Comparison of ENCODE assay signal across 8 cellular contexts in the genomic region with DNA sequence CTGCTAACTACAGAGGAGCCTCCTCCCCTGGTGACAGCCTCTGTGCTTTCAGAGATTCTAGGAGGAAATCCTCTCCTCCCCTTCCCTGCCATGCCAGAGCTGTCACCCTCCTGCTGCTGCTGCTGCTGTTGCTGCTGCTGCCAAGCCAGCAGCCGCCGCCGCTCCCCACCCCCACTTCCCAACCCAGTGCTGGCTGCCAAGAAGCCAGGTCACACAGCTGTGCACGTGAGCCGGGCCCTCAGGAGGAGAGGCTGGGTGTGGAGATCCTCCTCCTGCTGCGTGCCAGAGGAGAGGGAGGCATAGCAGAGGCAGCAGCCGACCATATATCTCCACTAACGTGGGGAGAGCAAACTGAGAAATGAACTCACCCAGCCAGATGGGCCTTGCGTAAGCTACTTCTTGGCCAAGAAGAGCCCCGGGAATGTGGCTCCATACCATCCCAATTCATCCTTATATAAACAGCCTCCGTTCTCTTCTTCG. TPM values are rescaled to one million over a fixed set of nuclear protein-coding genes. Genes with fewer than 3 reads are reported as not detected.
DNase-seq lines count a peak whose midpoint lies in the region; ATAC-seq and TF ChIP-seq lines count a peak whose summit lies in the region.

No MANE protein-coding gene starts in this region.

- DNase-seq in GOT3 (lab: John Stamatoyannopoulos, UW) (peak; percentile 67), adrenal gland (peak; percentile 95 to 99 (median 97)), heart left ventricle (peak; percentile 94 to 96 (median 95)), NCI-H524 treated with DMSO at 0.1 percent for 48 hours (lab: John Stamatoyannopoulos, UW) (no peak), OCI-M1 (lab: John Stamatoyannopoulos, UW) (no peak), GM19240 (ENCODE audit: insufficient read length, low spot score) (no peak)
- DNase-seq in activated CD8-positive, alpha-beta memory T cell treated with anti-CD3 and anti-CD28 coated beads, Interleukin-2, amount 50 U/mL, for 48 hours, result no peak

- TF ChIP-seq POLR2A in adrenal gland (IDR thresholded peaks at IDR 0.05), result peak in 1 of 2 donors; percentile 81
- peak in 1 of 2 donors; percentile 53 for TF ChIP-seq POLR2A in heart left ventricle (IDR thresholded peaks at IDR 0.05)

- no peaks in the 10 kb centered on the region for H3K27me3 ChIP-seq in adrenal gland
- H3K27me3 ChIP-seq in heart left ventricle, result no peaks in the 10 kb centered on the region
- no peaks in the 10 kb centered on the region for H3K27me3 ChIP-seq in rectal smooth muscle tissue (ENCODE audit: control insufficient read depth, insufficient read depth, low read length)

- 24 to 51% (median 32%) methylated on average over 6 to 12 of the region's 12 CpGs for WGBS in adrenal gland, 4 donors
- WGBS in heart left ventricle, 4 donors, result 8 to 18% (median 15%) methylated on average over 11 to 12 of the region's 12 CpGs

- H3K9ac ChIP-seq in rectal smooth muscle tissue (ENCODE audit: low read length), result no peak overlapping the region

- peak; percentile 80 to 87 (median 84) for ATAC-seq in heart left ventricle

- H3K36me3 ChIP-seq in adrenal gland (replicated peaks in 1 of 2), result peaks cover 0 to 54% of the 10 kb centered on the region in 2 donors
- H3K36me3 ChIP-seq in heart left ventricle, result peaks cover 0 to 85% (median 74%) of the 10 kb centered on the region in 9 donors
- peaks cover 27% of the 10 kb centered on the region for H3K36me3 ChIP-seq in rectal smooth muscle tissue (ENCODE audit: control insufficient read depth, insufficient read depth, low read length)

- intact Hi-C loops in adrenal gland (cut with DNase I), result loop anchor here in 1 of 2 donors (10.0 kb wide), 2 partner anchors 55 to 145 kb away; a partner anchor contains a TSS
- intact Hi-C loops in heart left ventricle (cut with DNase I), result loop anchor here in 5 of 10 donors (1.0 to 10.0 kb wide), 2 partner anchors 12 to 55 kb away; a partner anchor contains a TSS

- H3K4me1 ChIP-seq in adrenal gland (replicated peaks in 1 of 2) (peaks cover 36 to 51% of the 10 kb centered on the region in 2 donors), heart left ventricle (peaks cover 23 to 75% (median 62%) of the 10 kb centered on the region in 12 donors), rectal smooth muscle tissue (ENCODE audit: control insufficient read depth, insufficient read depth, low read length) (peaks cover 59% of the 10 kb centered on the region)

- H3K4me3 ChIP-seq in adrenal gland (no peak overlapping the region), heart left ventricle (no peak overlapping the region), rectal smooth muscle tissue (ENCODE audit: low read length) (no peak overlapping the region)

- no peak for TF ChIP-seq CTCF in adrenal gland (IDR thresholded peaks at IDR 0.05)
- TF ChIP-seq CTCF in heart left ventricle (IDR thresholded peaks at IDR 0.05), result no peak

- H3K27ac ChIP-seq in adrenal gland (peak overlapping the region; percentile 19 to 87 (median 77)), heart left ventricle (peak overlapping the region; percentile 58 to 99 (median 90)), rectal smooth muscle tissue (ENCODE audit: low read depth, low read length) (peak overlapping the region; percentile 92)

- H3K9me3 ChIP-seq in adrenal gland (replicated peaks in 1 of 3) (no peaks in the 10 kb centered on the region), heart left ventricle (no peaks in the 10 kb centered on the region)

RNA-seq across cellular contexts. Expression of a gene that starts 12.4 kb away (rescaled TPM):
- total RNA-seq in adrenal gland (10 to 100 TPM; 27.2 to 57.4 (median 36.2) TPM), heart left ventricle (100 to 1,000 TPM in 2 of 9 donors, 10 to 100 TPM in 7; 40.2 to 132 (median 72.7) TPM)
- polyA plus RNA-seq in adrenal gland (10 to 100 TPM; 14.7 to 19.1 (median 14.9) TPM), heart left ventricle (10 to 100 TPM; 23.2 to 26.6 TPM)

RNA-seq across cellular contexts. Expression of a gene that starts 25.8 kb away (rescaled TPM):
- total RNA-seq in adrenal gland (10 to 100 TPM; 28.2 to 73.7 (median 32.6) TPM), heart left ventricle (1 to 10 TPM; 5.0 to 8.0 (median 7.6) TPM)
- polyA plus RNA-seq in adrenal gland (10 to 100 TPM; 14.5 to 39.5 (median 33.3) TPM), heart left ventricle (1 to 10 TPM; 2.4 to 3.1 TPM)

RNA-seq across cellular contexts. Expression of a gene that starts 47.4 kb away (rescaled TPM):
- total RNA-seq in adrenal gland (under 1 TPM in 4 of 8 donors, not detected in 4; 0.35 to 0.94 (median 0.83) TPM), heart left ventricle (under 1 TPM in 4 of 9 donors, not detected in 5; 0.37 to 1.00 (median 0.46) TPM)
- polyA plus RNA-seq in adrenal gland (under 1 TPM in 2 of 3 donors, not detected in 1; 0.30 to 0.56 TPM), heart left ventricle (under 1 TPM; 0.40 to 0.46 TPM)

RNA-seq across cellular contexts. Expression of a gene that starts 54.8 kb away (rescaled TPM):
- total RNA-seq in adrenal gland (10 to 100 TPM in 6 of 8 donors, 1 to 10 TPM in 2; 8.5 to 17.3 (median 12.4) TPM), heart left ventricle (10 to 100 TPM in 4 of 9 donors, 1 to 10 TPM in 5; 5.5 to 11.3 (median 7.8) TPM)
- polyA plus RNA-seq in adrenal gland (1 to 10 TPM; 6.3 to 8.2 (median 7.8) TPM), heart left ventricle (10 to 100 TPM in 1 of 2 donors, 1 to 10 TPM in 1; 5.3 to 21.0 TPM)

RNA-seq across cellular contexts. Expression of a gene that starts 58.0 kb away (rescaled TPM):
- total RNA-seq in adrenal gland, result 10 to 100 TPM; 32.6 to 48.5 (median 40.7) TPM
- 10 to 100 TPM in 2 of 3 donors, 1 to 10 TPM in 1; 7.6 to 67.6 (median 52.8) TPM for polyA plus RNA-seq in adrenal gland
- 10 to 100 TPM; 10.4 to 20.0 (median 14.6) TPM for total RNA-seq in heart left ventricle
- polyA plus RNA-seq in heart left ventricle, result 10 to 100 TPM; 16.3 to 22.8 TPM

Comparison
In these comparisons a context has a peak if more than half of its experiments do, and no peak if none do; other contexts are left out.
1. DNase-seq: peak in GOT3 (single experiment), adrenal gland (7 of 7) and heart left ventricle (5 of 5); none in NCI-H524 treated with DMSO at 0.1 percent for 48 hours (single experiment), activated CD8-positive, alpha-beta memory T cell treated with anti-CD3 and anti-CD28 coated beads, Interleukin-2, amount 50 U/mL, for 48 hours (single experiment), OCI-M1 (single experiment) and GM19240 (single experiment).
2. Peak in every context shown above with its lines, with median percentiles within 50 percentile points of each other: H3K27ac ChIP-seq.